8 cellular contexts compared by ENCODE assay signal in the genomic region with DNA sequence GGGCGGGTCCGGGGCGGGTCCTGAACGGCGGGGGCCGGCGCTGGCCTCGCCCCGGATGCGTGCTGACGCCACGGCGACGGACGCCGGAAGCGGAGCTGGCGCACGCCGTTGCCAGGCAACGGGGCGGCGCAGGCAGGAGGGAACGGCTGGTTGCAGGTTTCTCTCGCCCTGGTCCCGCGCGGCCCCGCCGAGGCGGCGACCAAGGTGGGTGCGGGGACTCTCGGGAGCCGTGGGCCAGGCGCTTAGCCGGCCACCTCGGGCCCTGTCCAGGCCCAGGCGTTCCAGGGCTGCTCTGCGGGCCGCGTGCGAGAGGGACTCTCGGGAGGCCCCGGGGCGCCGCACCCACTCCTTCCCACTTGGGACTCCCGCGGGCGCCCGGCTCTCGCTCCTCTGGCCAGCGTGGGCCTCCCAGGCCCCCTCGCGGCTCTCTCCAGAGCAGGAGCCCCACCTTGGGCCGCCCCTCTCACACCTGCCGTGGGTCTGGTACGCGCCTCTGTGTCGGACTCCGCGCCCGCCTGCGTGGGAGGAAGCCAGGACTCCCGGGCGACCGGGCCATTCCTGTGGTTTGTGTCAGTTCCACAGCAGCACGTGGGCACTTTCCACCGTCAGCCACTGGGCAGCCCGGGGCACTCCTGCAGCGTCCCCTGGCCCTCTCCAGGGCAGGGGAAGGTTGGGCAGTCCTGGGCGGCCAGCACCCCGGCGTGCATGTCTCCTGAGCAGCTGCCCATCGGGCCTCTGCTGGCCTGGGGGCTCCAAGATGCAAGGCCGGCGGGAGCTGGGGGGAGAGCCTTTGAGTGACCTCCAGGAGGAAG. TPM values are rescaled to one million over a fixed set of nuclear protein-coding genes. Genes with fewer than 3 reads are reported as not detected.
DNase-seq lines count a peak whose midpoint lies in the region; ATAC-seq lines count a peak whose summit lies in the region.

A gene (plus strand): TSS at position 114 of the 812 bp plus-strand sequence. CDS start 644 bp downstream, at position 758.

- H3K36me3 ChIP-seq in CD4-positive, alpha-beta memory T cell (ENCODE audit: insufficient read depth, low read length) = no peaks in the 10 kb centered on the region

- H3K9me3 ChIP-seq in CD4-positive, alpha-beta memory T cell (ENCODE audit: control insufficient read depth in 1 of 2, low read length in 2 of 2) = no peaks in the 10 kb centered on the region

- H3K27ac ChIP-seq in CD4-positive, alpha-beta memory T cell (ENCODE audit: low read depth, low read length) = peak within 1 kb of the TSS; percentile 61

- peaks cover 2 to 3% of the 10 kb centered on the region in 2 donors for H3K27me3 Mint-ChIP-seq in CD4-positive, alpha-beta memory T cell

- DNase-seq in CD4-positive, alpha-beta memory T cell = peak; percentile 86 to 92 (median 90)
- peak; percentile 75 for DNase-seq in NK-92 treated with Interleukin-12 subunit alpha and Interleukin-12 subunit beta, amount 100 ng/mL, for 24 hours (lab: John Stamatoyannopoulos, UW)
- DNase-seq in activated CD8-positive, alpha-beta memory T cell treated with anti-CD3 and anti-CD28 coated beads, Interleukin-2, amount 50 U/mL, for 1 hour (ENCODE audit: extremely low read depth) = peak; percentile 53
- peak; percentile 100 for DNase-seq in epidermal melanocyte (ENCODE audit: insufficient read length, low spot score)
- DNase-seq in middle frontal gyrus (ENCODE audit: extremely low spot score, low spot score) = peak; percentile 88
- peak; percentile 86 for DNase-seq in stimulated activated CD8-positive, alpha-beta memory T cell treated with anti-CD3 and anti-CD28 coated beads, Interleukin-15, amount 100 ng/mL, for 48 hours (ENCODE audit: low read depth in 2 of 2)

- CTCF ChIA-PET in CD4-positive, alpha-beta memory T cell (lab: Charles Lee; ENCODE audit: partially characterized antibody) = interaction anchor here (2.7 to 2.9 kb wide), 2 partner anchors 34 to 59 kb away, joined by 13 to 27 read pairs; a partner anchor contains a TSS

- H3K27me3 ChIP-seq in CD4-positive, alpha-beta memory T cell (ENCODE audit: insufficient read depth, low read length) = no peaks in the 10 kb centered on the region

- peak within 1 kb of the TSS in 1 of 2 donors; percentile 52 for H3K4me3 ChIP-seq in CD4-positive, alpha-beta memory T cell (ENCODE audit: low read length in 2 of 2)

- ATAC-seq in GM19395 (IDR thresholded peaks at IDR 0.05; ENCODE audit: unreplicated experiment) (peak; percentile 92), HG03521 (IDR thresholded peaks at IDR 0.05; ENCODE audit: unreplicated experiment) (peak; percentile 91)

- POLR2A ChIA-PET in CD4-positive, alpha-beta memory T cell (lab: Charles Lee; ENCODE audit: partially characterized antibody) = interaction anchor here (0.7 to 3.0 kb wide), 9 partner anchors 9 to 102 kb away, joined by 3 to 32 read pairs (median 4); a partner anchor contains a TSS

- peak within 1 kb of the TSS; percentile 67 to 83 (median 79) for H3K4me3 Mint-ChIP-seq in CD4-positive, alpha-beta memory T cell

- H3K9me3 Mint-ChIP-seq in CD4-positive, alpha-beta memory T cell = peaks cover 0 to 1% (median 0%) of the 10 kb centered on the region in 8 donors

- H3K4me1 Mint-ChIP-seq in CD4-positive, alpha-beta memory T cell = peaks cover 0 to 10% (median 3%) of the 10 kb centered on the region in 4 donors

- H3K27ac Mint-ChIP-seq in CD4-positive, alpha-beta memory T cell = peak within 1 kb of the TSS; percentile 81 to 92 (median 88)

- intact Hi-C loops in CD4-positive, alpha-beta memory T cell (cut with micrococcal nuclease) = loop anchor here (1.0 kb wide), 1 partner anchor 35 kb away; a partner anchor contains a TSS

- no peaks in the 10 kb centered on the region for H3K36me3 Mint-ChIP-seq in CD4-positive, alpha-beta memory T cell

- peaks cover 8% of the 10 kb centered on the region for H3K4me1 ChIP-seq in CD4-positive, alpha-beta memory T cell (ENCODE audit: insufficient read depth, low read length)

RNA-seq across cellular contexts. Expression of the gene that starts here (rescaled TPM):
- total RNA-seq in CD4-positive, alpha-beta memory T cell = 1 to 10 TPM; 1.3 to 1.6 TPM
- 1 to 10 TPM; 1.2 to 1.3 TPM for polyA plus RNA-seq in CD4-positive, alpha-beta memory T cell
